ENCODE assay signal across 8 cellular contexts in the genomic region with DNA sequence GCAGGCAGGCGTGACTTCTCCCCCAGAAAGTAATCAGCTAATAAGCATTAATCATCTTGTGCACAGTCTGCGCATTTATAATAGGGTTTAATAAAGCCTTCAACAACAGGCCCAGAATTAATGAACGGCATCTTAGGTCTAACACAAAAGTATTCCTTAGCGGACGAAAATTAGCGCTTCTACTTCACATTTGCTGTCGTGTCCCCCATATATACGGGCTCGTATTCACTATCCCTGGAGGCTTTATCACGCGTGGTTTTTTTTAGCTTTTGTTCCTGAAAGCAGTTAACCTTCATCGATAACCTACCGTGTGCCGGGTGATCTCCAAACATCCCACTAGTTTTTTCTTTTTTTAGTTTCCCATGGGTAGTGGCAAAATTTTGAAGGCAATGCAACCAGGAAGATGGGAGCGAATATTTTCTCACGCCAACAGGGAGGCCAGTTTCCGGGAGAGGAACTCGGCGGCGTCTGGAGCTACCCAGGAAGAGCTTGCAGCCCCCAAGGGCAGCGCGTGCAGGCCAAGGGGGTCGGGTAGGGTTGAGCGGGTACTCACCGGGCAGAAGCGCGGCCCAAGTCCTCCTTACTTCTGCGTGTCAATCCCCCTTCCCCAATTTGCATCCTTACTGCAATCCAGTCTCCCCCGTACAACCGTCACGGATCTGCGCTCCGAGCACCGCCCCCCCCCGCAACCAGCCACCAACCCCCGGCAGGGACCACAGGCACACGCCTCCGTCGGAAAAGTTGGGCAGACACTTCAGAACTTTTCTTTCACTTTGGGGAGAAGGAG. TPM values are rescaled to one million over a fixed set of nuclear protein-coding genes. Genes with fewer than 3 reads are reported as not detected.
DNase-seq lines count a peak whose midpoint lies in the region; ATAC-seq, FAIRE-seq and TF ChIP-seq lines count a peak whose summit lies in the region.
"Had no signal": no experiment of that assay in that cellular context is flagged by ENCODE, and none has a peak within 500 bp of the region (broad histone marks: within the 10 kb centered on the region; RNA-seq: fewer than 3 reads in every experiment).

No MANE protein-coding gene starts in this region.

- peak overlapping the region; percentile 63 to 84 for H3K4me3 ChIP-seq in small intestine (ENCODE audit: low read depth in 1 of 2, low read length in 2 of 2)

- H3K36me3 ChIP-seq in small intestine (ENCODE audit: control insufficient read depth in 2 of 2, insufficient read depth in 2 of 2, low read length in 2 of 2), result peaks cover 0 to 3% of the 10 kb centered on the region in 2 donors

- no peaks in the 10 kb centered on the region for H3K36me3 Mint-ChIP-seq in WTC11

- H3K27me3 Mint-ChIP-seq in WTC11 (ENCODE audit: low read depth), result peaks cover 53% of the 10 kb centered on the region

- peak; percentile 2 for ATAC-seq in HG03045 (IDR thresholded peaks at IDR 0.05; ENCODE audit: unreplicated experiment)
- peak; percentile 3; the same call in 1 of the 2 replicates for ATAC-seq in WTC11
- no peak for ATAC-seq in GM18861 (IDR thresholded peaks at IDR 0.05; ENCODE audit: unreplicated experiment)

- CTCF ChIA-PET in WTC11 (lab: Charles Lee), result interaction anchor here (1.1 kb wide), 1 partner anchor 171 kb away, joined by 3 read pairs; no protein-coding TSS in a partner anchor

- FAIRE-seq in small intestine (lab: Jason Lieb, UNC), result no peak

- peaks cover 0 to 2% of the 10 kb centered on the region in 2 donors for H3K27me3 ChIP-seq in small intestine (ENCODE audit: control insufficient read depth in 2 of 2, insufficient read depth in 2 of 2, low read length in 2 of 2)

- DNase-seq in WTC11 (ENCODE audit: low spot score) (peak; percentile 23), hepatic stellate cell (ENCODE audit: low spot score) (peak; percentile 58), small intestine (peak; percentile 63), OCI-M1 (lab: John Stamatoyannopoulos, UW) (no peak), NCI-H2171 (lab: John Stamatoyannopoulos, UW) (no peak)

- H3K9me3 ChIP-seq in small intestine (ENCODE audit: control insufficient read depth, low read depth), result no peaks in the 10 kb centered on the region

- POLR2A ChIA-PET in WTC11 (lab: Charles Lee), result interaction anchor here (1.2 kb wide), 1 partner anchor 180 kb away, joined by 3 read pairs; a partner anchor contains a TSS

- H3K27ac Mint-ChIP-seq in WTC11, result no peak overlapping the region

- no peak for TF ChIP-seq CTCF in WTC11 (IDR thresholded peaks at IDR 0.05)

- WGBS in small intestine, 3 donors, result 5 to 16% (median 14%) methylated on average over 32 to 39 of the region's 39 CpGs

- no peaks in the 10 kb centered on the region for H3K9me3 Mint-ChIP-seq in WTC11

- H3K4me1 Mint-ChIP-seq in WTC11, result peaks cover 30% of the 10 kb centered on the region

- H3K27ac ChIP-seq in small intestine (ENCODE audit: low read depth in 1 of 2, low read length in 1 of 2), result peak overlapping the region; percentile 87 to 93

- peak overlapping the region; percentile 88 for H3K4me3 Mint-ChIP-seq in WTC11

- peaks cover 0 to 2% of the 10 kb centered on the region in 2 donors for H3K4me1 ChIP-seq in small intestine (ENCODE audit: control insufficient read depth in 2 of 2, insufficient read depth in 1 of 2, low read depth in 1 of 2, low read length in 1 of 2)

TF ChIP-seq in WTC11, 78 proteins besides CTCF, POLR2A, EP300 and RAD21:
- TF ChIP-seq, protein P1, sequence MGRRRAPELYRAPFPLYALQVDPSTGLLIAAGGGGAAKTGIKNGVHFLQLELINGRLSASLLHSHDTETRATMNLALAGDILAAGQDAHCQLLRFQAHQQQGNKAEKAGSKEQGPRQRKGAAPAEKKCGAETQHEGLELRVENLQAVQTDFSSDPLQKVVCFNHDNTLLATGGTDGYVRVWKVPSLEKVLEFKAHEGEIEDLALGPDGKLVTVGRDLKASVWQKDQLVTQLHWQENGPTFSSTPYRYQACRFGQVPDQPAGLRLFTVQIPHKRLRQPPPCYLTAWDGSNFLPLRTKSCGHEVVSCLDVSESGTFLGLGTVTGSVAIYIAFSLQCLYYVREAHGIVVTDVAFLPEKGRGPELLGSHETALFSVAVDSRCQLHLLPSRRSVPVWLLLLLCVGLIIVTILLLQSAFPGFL (CRISPR knock-in tag; IDR thresholded peaks at IDR 0.05; ENCODE audit: borderline replicate concordance), result no peak
TF ChIP-seq in WTC11: peak in this region for 0.

RNA-seq across cellular contexts. Expression of a gene that starts 1.5 kb away (rescaled TPM):
- 2.7 to 5.6 TPM (median 3.9 TPM) in 3 replicates for total RNA-seq in WTC11 (2021)
- polyA plus RNA-seq in small intestine, result 10 to 100 TPM; 25.5 to 57.1 (median 28.4) TPM
- total RNA-seq: T-helper 2 cell treated with Interferon-gamma antibody and Interleukin-4, amounts not matched to agents 100 ng/mL and 5 ng/mL, for 36 hours had no signal

Comparison
In these comparisons a context has a peak if more than half of its experiments do, and no peak if none do; other contexts are left out.
1. DNase-seq: peak in WTC11 (single experiment), hepatic stellate cell (single experiment) and small intestine (single experiment); none in OCI-M1 (single experiment) and NCI-H2171 (single experiment).